Comparison of ENCODE assay signal across 4 cellular contexts in the genomic region with DNA sequence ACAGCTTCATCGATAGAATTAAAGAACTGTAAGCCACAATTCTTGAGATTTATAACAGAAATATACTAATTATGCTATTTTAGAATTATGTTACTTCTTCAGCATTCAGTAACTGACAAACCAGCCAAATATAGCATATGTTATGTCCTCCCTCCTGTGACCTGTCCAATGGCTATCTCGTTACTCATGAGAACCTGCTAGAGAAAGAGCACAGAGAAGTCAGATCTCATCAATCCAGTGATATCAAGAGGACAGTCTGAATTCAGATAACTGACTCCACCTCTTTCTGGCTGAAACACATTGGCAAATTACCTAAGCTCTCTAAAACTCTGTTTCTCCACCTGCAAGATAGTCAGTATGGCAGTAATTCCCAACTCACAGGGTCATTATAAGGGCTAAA.
"Had no signal": no experiment of that assay in that cellular context is flagged by ENCODE, and none has a peak within 500 bp of the region (broad histone marks: within the 10 kb centered on the region; RNA-seq: fewer than 3 reads in every experiment).

No MANE protein-coding gene starts in this region.

- DNase-seq: H9, HCEC 1CT, IMR-90 had no signal

- H3K9me3 Mint-ChIP-seq: GM23338, H9 had no signal

- H3K4me3 Mint-ChIP-seq: GM23338, H9 had no signal

- H3K27ac Mint-ChIP-seq: GM23338, H9 had no signal
